In genomic region chr10:86330778-86331763, GRCh38 we compare ENCODE assay signal across 17 cellular contexts. TPM values are rescaled to one million over a fixed set of nuclear protein-coding genes. Genes with fewer than 3 reads are reported as not detected.
DNase-seq lines count a peak whose midpoint lies in the region; ATAC-seq, FAIRE-seq and TF ChIP-seq lines count a peak whose summit lies in the region.
"Had no signal": no experiment of that assay in that cellular context is flagged by ENCODE, and none has a peak within 500 bp of the region (broad histone marks: within the 10 kb centered on the region; RNA-seq: fewer than 3 reads in every experiment).

No MANE protein-coding gene starts in this region.

- H3K9me2 ChIP-seq in DOHH2 (replicated peaks; ENCODE audit: control insufficient read depth, low read length): no peaks in the 10 kb centered on the region
- no peaks in the 10 kb centered on the region for H3K9me2 ChIP-seq in HCT116 (ENCODE audit: insufficient read depth)

- no peaks in the 10 kb centered on the region; the same call in 1 of the 2 replicates for H4K20me1 ChIP-seq in DOHH2 (ENCODE audit: control insufficient read depth, insufficient read depth, low read depth, low read length)
- no peaks in the 10 kb centered on the region for H4K20me1 ChIP-seq in HCT116 (ENCODE audit: insufficient read depth)
- no peaks in the 10 kb centered on the region; the same call in 1 of the 2 replicates for H4K20me1 ChIP-seq in GM12878 (ENCODE audit: control insufficient read depth, insufficient read depth)
- H4K20me1 ChIP-seq in osteoblast (ENCODE audit: insufficient read depth, low read length): no peaks in the 10 kb centered on the region

- ATAC-seq in HCT116 (no peak), GM12878 (peak; percentile 23; the same call in 2 of the 3 replicates), GM21737 (IDR thresholded peaks at IDR 0.05; ENCODE audit: unreplicated experiment) (no peak)
- ATAC-seq: CD8-positive, alpha-beta T cell had no signal

- TF ChIP-seq CTCF in DOHH2 (IDR thresholded peaks at IDR 0.05; ENCODE audit: low read depth, low read length, poor library complexity, severe bottlenecking): peak; percentile 18
- peak; percentile 2 to 23 (median 18); a peak in 1 of 6 replicates for TF ChIP-seq CTCF in HCT116 (IDR thresholded peaks at IDR 0.05 in 2 of 3, conservative IDR thresholded peaks at IDR 0.05 in 1 of 3; ENCODE audit: borderline replicate concordance in 1 of 3, insufficient read depth in 1 of 3, low read depth in 2 of 3, low read length in 2 of 3)
- TF ChIP-seq CTCF in GM12878 (IDR thresholded peaks at IDR 0.05 in 2 of 3, conservative IDR thresholded peaks at IDR 0.05 in 1 of 3; ENCODE audit: control insufficient read depth in 2 of 3, extremely low read depth in 1 of 3, insufficient read depth in 1 of 3, low read depth in 3 of 3, low read length in 3 of 3): peak in 1 of 3 experiments; percentile 7; a peak in 1 of 6 replicates
- TF ChIP-seq CTCF in osteoblast (IDR thresholded peaks at IDR 0.05; ENCODE audit: extremely low read depth, low read depth, low read length): no peak

- H3K36me3 ChIP-seq in DOHH2 (ENCODE audit: control insufficient read depth, low read length) (no peaks in the 10 kb centered on the region), HCT116 (ENCODE audit: control insufficient read depth in 1 of 2, insufficient read depth in 2 of 2, low read length in 2 of 2) (no peaks in the 10 kb centered on the region), GM12878 (ENCODE audit: control insufficient read depth in 2 of 2, insufficient read depth in 2 of 2, low read length in 1 of 2) (no peaks in the 10 kb centered on the region), osteoblast (ENCODE audit: insufficient read depth, low read length) (no peaks in the 10 kb centered on the region)
- H3K36me3 ChIP-seq: MG63 had no signal

- H2AFZ ChIP-seq in HCT116 (ENCODE audit: low read depth, low read length, poor library complexity, severe bottlenecking) (no peak overlapping the region), GM12878 (ENCODE audit: control insufficient read depth, low read depth, low read length) (no peak overlapping the region), osteoblast (ENCODE audit: low read length) (no peak overlapping the region)

- no peak for TF ChIP-seq EP300 in GM12878 (IDR thresholded peaks at IDR 0.05; ENCODE audit: borderline replicate concordance in 1 of 2, control insufficient read depth in 1 of 2, low read depth in 2 of 2, low read length in 2 of 2)

- intact Hi-C loops in HCT116 (cut with micrococcal nuclease): loop anchor here (5.0 kb wide), 1 partner anchor 79 kb away; no protein-coding TSS in a partner anchor
- intact Hi-C loops in GM12878 (cut with micrococcal nuclease; ENCODE audit: unreplicated experiment): no loop called here

- POLR2A ChIA-PET in HCT116 (lab: Charles Lee) (no interaction called here), GM12878 (lab: Charles Lee) (no interaction called here)

- in situ Hi-C loops in GM12878 (cut with MboI): no loop called here

- H3K4me2 ChIP-seq in DOHH2 (ENCODE audit: low read length) (no peak overlapping the region), HCT116 (ENCODE audit: low read length) (no peak overlapping the region), GM12878 (ENCODE audit: control insufficient read depth, insufficient read depth) (no peak overlapping the region), osteoblast (ENCODE audit: insufficient read depth, low read length) (no peak overlapping the region)

- TF ChIP-seq POLR2A in HCT116 (IDR thresholded peaks at IDR 0.05; ENCODE audit: borderline replicate concordance, extremely low read depth, insufficient read depth, insufficient read length): no peak
- no peak for TF ChIP-seq POLR2A in GM12878 (IDR thresholded peaks at IDR 0.05; ENCODE audit: low read depth, low read length)

- TF ChIP-seq RAD21 in HCT116 (IDR thresholded peaks at IDR 0.05; ENCODE audit: low read depth) (peak; percentile 43), GM12878 (IDR thresholded peaks at IDR 0.05; ENCODE audit: insufficient read depth, low read depth, low read length) (no peak)

- CTCF ChIA-PET in HCT116 (lab: Charles Lee) (no interaction called here), GM12878 (lab: Yijun Ruan, JAX) (no interaction called here)

- no peaks in the 10 kb centered on the region for H3K9me3 ChIP-seq in DOHH2 (ENCODE audit: control insufficient read depth, insufficient read depth, low read length)
- H3K9me3 ChIP-seq in HCT116 (ENCODE audit: control insufficient read depth in 1 of 2, insufficient read depth in 1 of 2, low read depth in 1 of 2, low read length in 2 of 2): no peaks in the 10 kb centered on the region
- no peaks in the 10 kb centered on the region for H3K9me3 ChIP-seq in GM12878 (replicated peaks; ENCODE audit: control insufficient read depth, insufficient read depth, low read length)
- no peaks in the 10 kb centered on the region for H3K9me3 ChIP-seq in osteoblast (ENCODE audit: low read depth, low read length)
- H3K9me3 ChIP-seq: MG63 had no signal

- no peak overlapping the region for H3K4me3 ChIP-seq in DOHH2 (ENCODE audit: low read length)
- H3K4me3 ChIP-seq in HCT116 (replicated peaks in 1 of 2; ENCODE audit: low read depth in 1 of 2, low read length in 2 of 2): no peak overlapping the region
- no peak overlapping the region for H3K4me3 ChIP-seq in GM12878
- H3K4me3 ChIP-seq in osteoblast (ENCODE audit: insufficient read depth, low read length): no peak overlapping the region
- H3K4me3 ChIP-seq: MG63 had no signal

- H3K27me3 ChIP-seq in DOHH2 (ENCODE audit: control insufficient read depth, low read length) (peaks cover 29% of the 10 kb centered on the region), HCT116 (ENCODE audit: insufficient read depth, low read length) (no peaks in the 10 kb centered on the region), GM12878 (replicated peaks in 1 of 2; ENCODE audit: control insufficient read depth in 2 of 2, insufficient read depth in 2 of 2, low read length in 1 of 2) (peaks cover 0 to 3% of the 10 kb centered on the region in 2 experiments; a peak in 1 of 4 replicates), osteoblast (ENCODE audit: insufficient read depth, low read length) (no peaks in the 10 kb centered on the region)
- H3K27me3 ChIP-seq: MG63 had no signal

- no peak for FAIRE-seq in GM12878 (lab: Jason Lieb, UNC)
- FAIRE-seq: astrocyte had no signal

- H3K4me1 ChIP-seq in DOHH2 (ENCODE audit: control insufficient read depth, low read length) (no peaks in the 10 kb centered on the region), HCT116 (ENCODE audit: control insufficient read depth in 1 of 2, insufficient read depth in 2 of 2, low read length in 2 of 2) (peaks cover 2 to 9% of the 10 kb centered on the region in 2 experiments; a peak in 2 of 4 replicates), GM12878 (ENCODE audit: control insufficient read depth, insufficient read depth, low read length) (no peaks in the 10 kb centered on the region), osteoblast (ENCODE audit: insufficient read depth, low read length) (no peaks in the 10 kb centered on the region)

- RAD21 ChIA-PET in HCT116 (lab: Charles Lee; ENCODE audit: low non-redundant PET in 1 of 2, low total read pairs in 2 of 2, uncharacterized antibody in 2 of 2, unreplicated experiment in 2 of 2): no interaction called here
- RAD21 ChIA-PET in GM12878 (lab: Charles Lee; ENCODE audit: unreplicated experiment): no interaction called here

- no TSS peak for BruUV-seq in HCT116 (replicated peaks; lab: Mats Ljungman, UMichigan)
- BruUV-seq in GM12878 (replicated peaks; lab: Mats Ljungman, UMichigan): no TSS peak

- DNase-seq in HCT116 (ENCODE audit: low read depth, low spot score) (no peak), GM12878 (ENCODE audit: low read depth, low spot score) (no peak), osteoblast (ENCODE audit: insufficient read length, low spot score, missing footprints) (peak; percentile 69), GF-D8 (lab: John Stamatoyannopoulos, UW) (no peak), OCI-M2 (lab: John Stamatoyannopoulos, UW; ENCODE audit: unreplicated experiment) (no peak)
- no peak for DNase-seq in activated CD4-positive, CD25-positive, alpha-beta regulatory T cell (lab: John Stamatoyannopoulos, UW)
- DNase-seq: CD8-positive, alpha-beta T cell; cerebellar nuclear complex; DMS79; effector memory CD4-positive, alpha-beta T cell; MG63; NCI-H1694 treated with DMSO at 0.1 percent for 48 hours; NCI-H226 had no signal

- H3K9ac ChIP-seq in HCT116 (ENCODE audit: low read length) (no peak overlapping the region), GM12878 (ENCODE audit: control insufficient read depth, insufficient read depth, low read length) (no peak overlapping the region)

- no peak overlapping the region for H3K27ac ChIP-seq in DOHH2 (ENCODE audit: low read depth, low read length)
- no peak overlapping the region for H3K27ac ChIP-seq in HCT116 (ENCODE audit: low read depth, low read length)
- H3K27ac ChIP-seq in GM12878 (ENCODE audit: control insufficient read depth, insufficient read depth): no peak overlapping the region
- no peak overlapping the region for H3K27ac ChIP-seq in osteoblast (ENCODE audit: low read depth, low read length)

- H3K79me2 ChIP-seq in DOHH2 (ENCODE audit: control insufficient read depth, low read length): no peaks in the 10 kb centered on the region
- H3K79me2 ChIP-seq in HCT116 (ENCODE audit: insufficient read depth, low read length): no peaks in the 10 kb centered on the region
- H3K79me2 ChIP-seq in GM12878 (ENCODE audit: control insufficient read depth, insufficient read depth, low read length): no peaks in the 10 kb centered on the region
- no peaks in the 10 kb centered on the region for H3K79me2 ChIP-seq in osteoblast (ENCODE audit: insufficient read depth, low read length)

- H3F3A ChIP-seq in DOHH2 (ENCODE audit: control insufficient read depth, insufficient read depth): no peaks in the 10 kb centered on the region

- SMC1A ChIA-PET in GM12878 (lab: Charles Lee; ENCODE audit: uncharacterized antibody, unreplicated experiment): no interaction called here

- WGBS in GM12878 (ENCODE audit: insufficient coverage, insufficient replicate concordance, low lambda C conversion rate, missing lambda C conversion rate): 7% methylated on average over 10 of the region's 10 CpGs

RNA-seq across cellular contexts. Expression of gene GRID1, which starts 35.5 kb away (rescaled TPM):
- 5.6 TPM for total RNA-seq in HCT116 (2021; ENCODE audit: unreplicated experiment)
- 4.8 and 5.0 TPM in 2 replicates for polyA plus RNA-seq in HCT116 (2012)
- total RNA-seq in GM12878 (2013; cell fraction: nucleolus; rRNA removed): 3.4 and 3.5 TPM in 2 replicates
- total RNA-seq in GM12878 (2014; rRNA removed): 0.11 and 0.23 TPM in 2 replicates
- 0.04 and 0.05 TPM in 2 replicates for total RNA-seq in GM12878 (2014; rRNA removed; fragmentation: Illumina TruSeq; extraction: Trizol)
- total RNA-seq in GM12878 (2021): 0.08 TPM in 1 of 2 replicates, not detected in the other
- polyA plus RNA-seq in GM12878 (2011; ENCODE audit: low read depth): 0.12 TPM
- 0.29 and 0.62 TPM in 2 replicates for polyA plus RNA-seq in GM12878 (2011; rRNA removed)
- 0.46 and 0.59 TPM in 2 replicates for polyA plus RNA-seq in GM12878 (2011; cell fraction: cytosol; rRNA removed)
- 0.97 and 1.3 TPM in 2 replicates for polyA plus RNA-seq in GM12878 (2011; cell fraction: nucleus; rRNA removed)
- 0.28 and 0.35 TPM in 2 replicates for polyA plus RNA-seq in GM12878 (2012)
- polyA plus RNA-seq in GM12878 (2014; fragmentation: Illumina TruSeq; extraction: Trizol): 0.05 TPM in 1 of 2 replicates, not detected in the other
- not detected for polyA plus RNA-seq in GM12878 (2014; fragmentation: Nextera tagmentation; extraction: Ambion mirVana)
- polyA plus RNA-seq in GM12878 (2014; rRNA removed): 0.04 and 0.05 TPM in 2 replicates
- not detected for polyA plus RNA-seq in GM12878 (2016; fragmentation: Nextera tagmentation; extraction: Ambion mirVana)
- polyA minus RNA-seq in GM12878 (2011; rRNA and poly(A)+ RNA removed): 2.4 TPM in 2 replicates
- polyA minus RNA-seq in GM12878 (2011; cell fraction: cytosol; rRNA and poly(A)+ RNA removed): 0.31 and 0.80 TPM in 2 replicates
- 3.1 and 3.7 TPM in 2 replicates for polyA minus RNA-seq in GM12878 (2011; cell fraction: nucleus; rRNA and poly(A)+ RNA removed)
- total RNA-seq in osteoblast: under 0.01 TPM in 1 of 2 replicates, not detected in the other
- total RNA-seq: CD8-positive, alpha-beta T cell had no signal
- polyA plus RNA-seq: IgD-negative memory B cell had no signal
